Comparison of ENCODE assay signal across 1 cellular context in genomic region chr9:123326662-123327093, GRCh38.
TF ChIP-seq lines count a peak whose summit lies in the region.

No MANE protein-coding gene starts in this region.

TF ChIP-seq in K562, 482 proteins besides CTCF, POLR2A, EP300 and RAD21 (continued from another document):
- TF ChIP-seq AFF4 (CRISPR knock-in tag; IDR thresholded peaks at IDR 0.05) = 0 out of 2 replicates have a peak, but pooled peaks have one; percentile 37
- TF ChIP-seq ZBTB11 (CRISPR knock-in tag; IDR thresholded peaks at IDR 0.05) = 0 out of 6 replicates have a peak, but pooled peaks of 1 of the 3 experiments have one; percentile 28
- no peak for TF ChIP-seq PHB (CRISPR knock-in tag; IDR thresholded peaks at IDR 0.05)
- TF ChIP-seq ZNF655 (CRISPR knock-in tag; IDR thresholded peaks at IDR 0.05) = no peak
- peak in 1 of 2 experiments; percentile 28; a peak in 1 of 3 replicates for TF ChIP-seq CBX3 (IDR thresholded peaks at IDR 0.05; ENCODE audit: borderline replicate concordance in 1 of 2, low read length in 2 of 2)
- TF ChIP-seq USF2 (CRISPR knock-in tag; IDR thresholded peaks at IDR 0.05) = peak; percentile 82
- no peak for TF ChIP-seq GTF2E2 (tag; IDR thresholded peaks at IDR 0.05)
- no peak for TF ChIP-seq MLX (CRISPR knock-in tag; conservative IDR thresholded peaks at IDR 0.05)
- TF ChIP-seq SAFB2 (IDR thresholded peaks at IDR 0.05; ENCODE audit: borderline replicate concordance, low read depth, low read length, severe bottlenecking) = no peak
- 0 out of 2 replicates have a peak, but pooled peaks have one; percentile 6 for TF ChIP-seq BCL6 (CRISPR knock-in tag; IDR thresholded peaks at IDR 0.05)
- peak; percentile 61; the same call in 1 of the 2 replicates for TF ChIP-seq SP1 (CRISPR knock-in tag; IDR thresholded peaks at IDR 0.05)
- TF ChIP-seq TAF9B (IDR thresholded peaks at IDR 0.05; ENCODE audit: partially characterized antibody) = no peak
- TF ChIP-seq ARHGAP35 (IDR thresholded peaks at IDR 0.05; ENCODE audit: partially characterized antibody) = no peak
- no peak for TF ChIP-seq ZNF174 (CRISPR knock-in tag; IDR thresholded peaks at IDR 0.05)
- peak; percentile 59; the same call in 1 of the 2 replicates for TF ChIP-seq KLF6 (CRISPR knock-in tag; IDR thresholded peaks at IDR 0.05; ENCODE audit: borderline replicate concordance)
- no peak for TF ChIP-seq PREB (CRISPR knock-in tag; IDR thresholded peaks at IDR 0.05)
- no peak for TF ChIP-seq HMGXB4 (CRISPR knock-in tag; IDR thresholded peaks at IDR 0.05)
- no peak for TF ChIP-seq ZKSCAN3 (CRISPR knock-in tag; IDR thresholded peaks at IDR 0.05)
- peak; percentile 92 for TF ChIP-seq L3MBTL2 (IDR thresholded peaks at IDR 0.05)
